22 cellular contexts compared by ENCODE assay signal in the genomic region with DNA sequence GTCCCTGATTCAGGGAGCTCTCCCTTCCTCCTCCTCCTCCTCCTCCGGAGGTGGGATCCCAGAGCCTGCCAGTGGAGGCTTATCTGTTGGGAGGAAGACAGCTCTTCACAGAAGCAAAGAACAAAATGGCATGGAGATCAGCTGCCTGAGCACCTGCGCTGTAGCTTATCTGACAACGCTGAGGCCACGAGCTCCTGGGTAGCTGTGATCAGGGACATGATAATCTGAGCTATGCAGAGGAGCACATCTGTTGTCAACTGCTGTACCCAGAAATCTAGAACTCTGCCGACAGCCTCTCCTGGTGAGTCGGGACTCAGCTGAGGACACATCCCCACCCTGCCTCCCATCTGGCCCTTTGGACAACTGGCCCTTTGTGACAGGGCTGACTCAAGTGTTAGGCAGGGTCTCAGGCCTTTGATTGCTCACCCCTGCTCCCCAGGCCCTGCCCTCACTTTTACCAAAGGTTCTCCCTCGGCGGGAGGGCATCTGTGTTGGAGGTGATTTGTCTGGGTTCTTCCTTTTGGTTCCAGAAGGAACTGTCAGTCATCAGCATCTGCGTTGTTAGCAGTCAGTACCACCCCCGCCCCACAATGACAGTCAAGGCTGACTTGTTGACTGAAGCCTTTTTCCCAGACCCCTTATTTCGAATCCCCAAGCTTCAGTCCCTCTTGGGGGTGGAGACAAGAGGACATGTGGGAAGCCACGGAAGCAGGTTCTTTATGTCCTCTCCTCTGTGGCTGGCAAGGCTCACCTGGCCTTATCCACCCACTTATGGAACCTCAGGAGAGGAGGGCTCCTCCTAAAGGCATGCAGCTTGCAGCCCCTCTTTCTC. TPM values are rescaled to one million over a fixed set of nuclear protein-coding genes. Genes with fewer than 3 reads are reported as not detected.
DNase-seq lines count a peak whose midpoint lies in the region; TF ChIP-seq lines count a peak whose summit lies in the region.
"Had no signal": no experiment of that assay in that cellular context is flagged by ENCODE, and none has a peak within 500 bp of the region (broad histone marks: within the 10 kb centered on the region; RNA-seq: fewer than 3 reads in every experiment).

No MANE protein-coding gene starts in this region.

- DNase-seq in left ventricle myocardium inferior = no peak
- no peak for DNase-seq in cardiac septum (ENCODE audit: low spot score)
- peak in 26 of 42 donors; percentile 31 to 78 (median 47) for DNase-seq in head of caudate nucleus
- DNase-seq in MG63 = no peak
- DNase-seq in uterus = no peak
- DNase-seq: activated CD4-positive, CD25-positive, alpha-beta regulatory T cell; activated effector memory CD4-positive, alpha-beta T cell treated with anti-CD3 and anti-CD28 coated beads, Interleukin-2, amount 50 U/mL, for 16 hours; CD8-positive, alpha-beta memory T cell; DMS79 treated with DMSO at 0.1 percent for 48 hours; GM23248; NCI-H1436; NCI-H2171; NCI-H69; ovary; sigmoid colon; stimulated activated CD4-positive, alpha-beta T cell treated with anti-CD3 and anti-CD28 coated beads, Interleukin-2, amount 100 ng/mL, for 24 hours; stomach had no signal

- H3K27ac ChIP-seq in left ventricle myocardium inferior (replicated peaks) (peak overlapping the region; percentile 68), temporal lobe (ENCODE audit: low read depth, low read length) (peak overlapping the region; percentile 55), uterus (no peak overlapping the region)
- H3K27ac ChIP-seq: esophagus muscularis mucosa, GM23248, ovary, sigmoid colon, stomach, vagina had no signal

- H3K4me3 ChIP-seq in left ventricle myocardium inferior (no peak overlapping the region), MG63 (no peak overlapping the region), uterus (no peak overlapping the region)
- H3K4me3 ChIP-seq: adrenal gland, esophagus muscularis mucosa, GM23248, lung, ovary, sigmoid colon, stomach, vagina had no signal

- intact Hi-C loops in left ventricle myocardium inferior (cut with micrococcal nuclease) = no loop called here
- intact Hi-C loops in cardiac septum (cut with DNase I) = no loop called here
- intact Hi-C loops in head of caudate nucleus (cut with DNase I) = no loop called here
- intact Hi-C loops in uterus (cut with DNase I; ENCODE audit: low total_unique reads) = loop anchor here (10.0 kb wide), 1 partner anchor 45 kb away; a partner anchor contains a TSS

- H3K4me1 ChIP-seq in left ventricle myocardium inferior (peaks cover 63% of the 10 kb centered on the region), uterus (no peaks in the 10 kb centered on the region)

- H3K27me3 ChIP-seq in left ventricle myocardium inferior (ENCODE audit: low read depth) (no peaks in the 10 kb centered on the region), MG63 (no peaks in the 10 kb centered on the region), uterus (no peaks in the 10 kb centered on the region)
- H3K27me3 ChIP-seq: adrenal gland, esophagus muscularis mucosa, ovary, sigmoid colon, stomach, vagina had no signal

- H3K36me3 ChIP-seq in left ventricle myocardium inferior (peaks cover 14% of the 10 kb centered on the region), MG63 (no peaks in the 10 kb centered on the region), uterus (no peaks in the 10 kb centered on the region)
- H3K36me3 ChIP-seq: adrenal gland, ovary had no signal

- no peak for TF ChIP-seq CTCF in left ventricle myocardium inferior (IDR thresholded peaks at IDR 0.05; ENCODE audit: borderline replicate concordance)
- no peak for TF ChIP-seq CTCF in uterus (IDR thresholded peaks at IDR 0.05)

- H3K9me3 ChIP-seq in left ventricle myocardium inferior (replicated peaks) = no peaks in the 10 kb centered on the region
- no peaks in the 10 kb centered on the region for H3K9me3 ChIP-seq in MG63
- H3K9me3 ChIP-seq in uterus = no peaks in the 10 kb centered on the region
- H3K9me3 ChIP-seq: adrenal gland, esophagus muscularis mucosa, ovary, sigmoid colon, stomach, vagina had no signal

- TF ChIP-seq POLR2A in uterus (IDR thresholded peaks at IDR 0.05) = no peak

RNA-seq across cellular contexts. Expression of a gene that starts 5.9 kb away (rescaled TPM):
- total RNA-seq in left ventricle myocardium inferior (11.1 TPM), cardiac septum (10.7 TPM), temporal lobe (19.2 TPM), uterus (10 to 100 TPM in 2 of 4 donors, 1 to 10 TPM in 2; 1.5 to 21.1 (median 11.2) TPM)
- total RNA-seq in MG63 (2014; rRNA removed; shearing (Covaris generic); ENCODE audit: low replicate concordance) = 7.1 and 8.5 TPM in 2 replicates

RNA-seq across cellular contexts. Expression of a gene that starts 33.7 kb away (rescaled TPM):
- total RNA-seq in left ventricle myocardium inferior (14.4 TPM), cardiac septum (10.6 TPM), temporal lobe (5.2 TPM), uterus (10 to 100 TPM in 2 of 4 donors, 1 to 10 TPM in 2; 4.4 to 23.2 (median 8.6) TPM)
- 1.7 and 8.3 TPM in 2 replicates for total RNA-seq in MG63 (2014; rRNA removed; shearing (Covaris generic); ENCODE audit: low replicate concordance)

RNA-seq across cellular contexts. Expression of a gene that starts 47.6 kb away (rescaled TPM):
- total RNA-seq in left ventricle myocardium inferior = 14.3 TPM
- total RNA-seq in cardiac septum = 15.2 TPM
- total RNA-seq in temporal lobe = 5.4 TPM
- 9.2 and 14.1 TPM in 2 replicates for total RNA-seq in MG63 (2014; rRNA removed; shearing (Covaris generic); ENCODE audit: low replicate concordance)
- 100 to 1,000 TPM in 1 of 4 donors, 10 to 100 TPM in 2, 1 to 10 TPM in 1; 4.7 to 162 (median 16.9) TPM for total RNA-seq in uterus

RNA-seq across cellular contexts. Expression of a gene that starts 49.5 kb away (rescaled TPM):
- total RNA-seq in left ventricle myocardium inferior (28.9 TPM), cardiac septum (36.8 TPM), temporal lobe (6.4 TPM), uterus (1 to 10 TPM in 3 of 4 donors, under 1 TPM in 1; 0.77 to 8.2 (median 4.7) TPM)
- total RNA-seq in MG63 (2014; rRNA removed; shearing (Covaris generic); ENCODE audit: low replicate concordance) = 1.8 and 3.9 TPM in 2 replicates

RNA-seq across cellular contexts. Expression of a gene that starts 59.7 kb away (rescaled TPM):
- 16.6 TPM for total RNA-seq in left ventricle myocardium inferior
- 25.6 TPM for total RNA-seq in cardiac septum
- 42.8 TPM for total RNA-seq in temporal lobe
- total RNA-seq in MG63 (2014; rRNA removed; shearing (Covaris generic); ENCODE audit: low replicate concordance) = 12.6 and 16.2 TPM in 2 replicates
- total RNA-seq in uterus = 100 to 1,000 TPM in 1 of 4 donors, 10 to 100 TPM in 3; 31.8 to 117 (median 61.7) TPM

Comparison
In these comparisons a context has a peak if more than half of its experiments do, and no peak if none do; other contexts are left out.
1. DNase-seq: peak in head of caudate nucleus (26 of 42); none in left ventricle myocardium inferior (single experiment), cardiac septum (single experiment), MG63 (single experiment) and uterus (0 of 2).
2. H3K27ac ChIP-seq: peak in left ventricle myocardium inferior (single experiment) and temporal lobe (single experiment); none in uterus (0 of 2).